Comparison of ENCODE assay signal across 19 cellular contexts in genomic region chr20:56181593-56181992, GRCh38.
DNase-seq lines count a peak whose midpoint lies in the region; ATAC-seq and TF ChIP-seq lines count a peak whose summit lies in the region.
"Had no signal": no experiment of that assay in that cellular context is flagged by ENCODE, and none has a peak within 500 bp of the region (broad histone marks: within the 10 kb centered on the region; RNA-seq: fewer than 3 reads in every experiment).

No MANE protein-coding gene starts in this region.

- TF ChIP-seq CTCF in RWPE1 (conservative IDR thresholded peaks at IDR 0.05; ENCODE audit: low read depth) (peak; percentile 33), psoas muscle (IDR thresholded peaks at IDR 0.05) (peak; percentile 5)

- H3K4me2 ChIP-seq in trophoblast cell (ENCODE audit: low read length): no peak overlapping the region

- no peak overlapping the region for H3K4ac ChIP-seq in trophoblast cell (ENCODE audit: low read depth, low read length)

- no peak overlapping the region for H4K12ac ChIP-seq in trophoblast cell (ENCODE audit: low read depth, low read length)

- H3K23ac ChIP-seq in trophoblast cell (ENCODE audit: low read length): no peak overlapping the region

- H2AFZ ChIP-seq in trophoblast cell (ENCODE audit: insufficient read depth, low read length, poor library complexity): no peak overlapping the region

- no peak overlapping the region for H2BK120ac ChIP-seq in trophoblast cell (ENCODE audit: insufficient read depth, low read length, poor library complexity)

- CTCF ChIA-PET in RWPE1 (lab: Yijun Ruan, JAX): interaction anchor here (0.6 to 1.8 kb wide), 6 partner anchors 69 to 1512 kb away, joined by 3 to 17 read pairs (median 4); no protein-coding TSS in a partner anchor

- H3K4me1 ChIP-seq in psoas muscle: no peaks in the 10 kb centered on the region
- peaks cover 0 to 5% of the 10 kb centered on the region in 2 experiments for H3K4me1 ChIP-seq in trophoblast cell (ENCODE audit: control insufficient read depth in 1 of 2, insufficient read depth in 2 of 2, low read length in 2 of 2)
- H3K4me1 ChIP-seq: gastrocnemius medialis, tibial nerve had no signal

- DNase-seq in NCI-H748 (lab: John Stamatoyannopoulos, UW; ENCODE audit: unreplicated experiment): peak; percentile 28
- no peak for DNase-seq in NCI-H748 treated with DMSO at 0.1 percent for 48 hours (lab: John Stamatoyannopoulos, UW)
- no peak for DNase-seq in RWPE1 (ENCODE audit: low spot score)
- DNase-seq in inferior parietal cortex (ENCODE audit: extremely low spot score): peak; percentile 27
- no peak for DNase-seq in psoas muscle
- DNase-seq in trophoblast cell: no peak
- DNase-seq: activated CD4-positive, alpha-beta T cell treated with anti-CD3 and anti-CD28 coated beads, Interleukin-2, amount 50 U/mL, for 4 hours; CD4-positive, CD25-positive, alpha-beta regulatory T cell; cerebellar nuclear complex; gastrocnemius medialis; MG63; NCI-H187 treated with DMSO at 0.1 percent for 48 hours; NCI-H524; SHP77; stimulated activated CD4-positive, alpha-beta T cell treated with anti-CD3 and anti-CD28 coated beads, Interleukin-4, amount 100 ng/mL, for 24 hours; T1000 had no signal

- H3K79me1 ChIP-seq in trophoblast cell (ENCODE audit: low read length): no peaks in the 10 kb centered on the region

- H3K9me3 ChIP-seq in psoas muscle (no peaks in the 10 kb centered on the region), trophoblast cell (ENCODE audit: insufficient read depth, low read depth, low read length) (peaks cover 4% of the 10 kb centered on the region)
- H3K9me3 ChIP-seq: gastrocnemius medialis, MG63, tibial nerve had no signal

- H3K27me3 ChIP-seq in psoas muscle (ENCODE audit: insufficient read depth in 3 of 3, low read length in 2 of 3): peaks cover 0 to 1% (median 0%) of the 10 kb centered on the region in 3 donors
- no peaks in the 10 kb centered on the region for H3K27me3 ChIP-seq in trophoblast cell (ENCODE audit: insufficient read depth, low read length)
- H3K27me3 ChIP-seq: gastrocnemius medialis, MG63, tibial nerve had no signal

- H3K27ac ChIP-seq in RWPE1 (no peak overlapping the region), psoas muscle (no peak overlapping the region), trophoblast cell (ENCODE audit: low read depth, low read length) (no peak overlapping the region)
- H3K27ac ChIP-seq: gastrocnemius medialis, tibial nerve had no signal

- H4K91ac ChIP-seq in trophoblast cell (ENCODE audit: low read depth, low read length): no peak overlapping the region

- no peak overlapping the region for H2BK5ac ChIP-seq in trophoblast cell (ENCODE audit: low read depth, low read length, poor library complexity)

- no peaks in the 10 kb centered on the region for H3K79me2 ChIP-seq in trophoblast cell (ENCODE audit: control insufficient read depth, insufficient read depth, low read length, poor library complexity)

- no peak overlapping the region for H3K14ac ChIP-seq in trophoblast cell (ENCODE audit: low read length)

- POLR2A ChIA-PET in RWPE1 (lab: Yijun Ruan, JAX; ENCODE audit: low non-redundant PET): no interaction called here

- no peak overlapping the region for H4K8ac ChIP-seq in trophoblast cell (ENCODE audit: low read depth, low read length)

- H2BK12ac ChIP-seq in trophoblast cell (ENCODE audit: low read length): no peak overlapping the region

- H3K4me3 ChIP-seq in psoas muscle (no peak overlapping the region), trophoblast cell (ENCODE audit: low read depth, low read length) (no peak overlapping the region)
- H3K4me3 ChIP-seq: gastrocnemius medialis, MG63, tibial nerve had no signal

- H3K36me3 ChIP-seq in psoas muscle (ENCODE audit: insufficient read depth in 1 of 2, low read depth in 1 of 2) (no peaks in the 10 kb centered on the region), trophoblast cell (ENCODE audit: control insufficient read depth in 1 of 2, insufficient read depth in 2 of 2, low read length in 2 of 2) (no peaks in the 10 kb centered on the region)
- H3K36me3 ChIP-seq: gastrocnemius medialis, MG63, tibial nerve had no signal

- ATAC-seq in psoas muscle (no peak), GM19328 (IDR thresholded peaks at IDR 0.05; ENCODE audit: unreplicated experiment) (no peak), HG03135 (IDR thresholded peaks at IDR 0.05; ENCODE audit: unreplicated experiment) (no peak)
- ATAC-seq: gastrocnemius medialis had no signal

- no peak overlapping the region for H2AK5ac ChIP-seq in trophoblast cell (ENCODE audit: low read length)

- 68 to 79% (median 73%) methylated on average over 1 of the region's 1 CpG for WGBS in psoas muscle, 3 donors
- WGBS in trophoblast cell (ENCODE audit: extremely low coverage, insufficient coverage, insufficient read length): no CpG with 5 or more reads among the region's 1 CpG

- H3K9ac ChIP-seq in trophoblast cell (ENCODE audit: low read length): no peak overlapping the region

- intact Hi-C loops in psoas muscle (cut with DNase I): no loop called here

- H3K18ac ChIP-seq in trophoblast cell (ENCODE audit: low read length): no peak overlapping the region

Comparison
In these comparisons a context has a peak if more than half of its experiments do, and no peak if none do; other contexts are left out.
1. DNase-seq: peak in NCI-H748 (single experiment) and inferior parietal cortex (single experiment); none in NCI-H748 treated with DMSO at 0.1 percent for 48 hours (single experiment), RWPE1 (single experiment), psoas muscle (0 of 2) and trophoblast cell (0 of 2).